In genomic region chr11:62856333-62856910, GRCh38 we compare ENCODE assay signal across 8 cellular contexts. TPM values are rescaled to one million over a fixed set of nuclear protein-coding genes. Genes with fewer than 3 reads are reported as not detected.
DNase-seq lines count a peak whose midpoint lies in the region; ATAC-seq and TF ChIP-seq lines count a peak whose summit lies in the region.

No MANE protein-coding gene starts in this region.

- intact Hi-C loops in heart left ventricle (cut with DNase I) (loop anchor here in 4 of 10 donors (2.0 to 10.0 kb wide), 3 partner anchors 70 to 462 kb away; partner anchors contain the start of genes HNRNPUL2 (in 1 of the 4), TMEM179B (in 1 of the 4) and TTC9C (in 1 of the 4)), Right ventricle myocardium inferior (cut with DNase I) (loop anchor here (5.0 kb wide), 1 partner anchor 129 kb away; the partner anchor contains the start of genes HNRNPUL2 and TTC9C)
- intact Hi-C loops in activated CD4-positive, alpha-beta memory T cell treated with anti-CD3 and anti-CD28 coated beads for 36 hours (cut with micrococcal nuclease): loop anchor here (1.0 to 2.0 kb wide), 4 partner anchors 69 to 244 kb away; partner anchors contain the start of genes EML3, HNRNPUL2, ROM1 and TMEM179B

- POLR2A ChIA-PET in activated CD4-positive, alpha-beta memory T cell treated with anti-CD3 and anti-CD28 coated beads for 36 hours (lab: Charles Lee): interaction anchor here (0.6 to 9.9 kb wide), 29 partner anchors 8 to 300 kb away, joined by 3 to 443 read pairs (median 7); partner anchors contain the start of genes B3GAT3, C11orf98, CSKMT and HNRNPUL2

- CTCF ChIA-PET in activated CD4-positive, alpha-beta memory T cell treated with anti-CD3 and anti-CD28 coated beads for 36 hours (lab: Charles Lee): interaction anchor here (0.8 to 6.0 kb wide), 9 partner anchors 16 to 432 kb away, joined by 3 to 56 read pairs (median 7); partner anchors contain the start of genes HNRNPUL2, NXF1, SLC3A2 and TMEM179B

- TF ChIP-seq POLR2A in heart left ventricle (IDR thresholded peaks at IDR 0.05): no peak

- H3K9me3 ChIP-seq in heart left ventricle (no peaks in the 10 kb centered on the region), iPS DF 6.9 (ENCODE audit: control insufficient read depth, insufficient read depth, low read length) (no peaks in the 10 kb centered on the region)

- no peaks in the 10 kb centered on the region for H3K27me3 ChIP-seq in heart left ventricle
- H3K27me3 ChIP-seq in iPS DF 6.9 (ENCODE audit: control insufficient read depth, insufficient read depth, low read length): no peaks in the 10 kb centered on the region

- H3K27me3 Mint-ChIP-seq in activated CD4-positive, alpha-beta memory T cell treated with anti-CD3 and anti-CD28 coated beads for 36 hours: peaks cover 3% of the 10 kb centered on the region
- no peaks in the 10 kb centered on the region for H3K27me3 Mint-ChIP-seq in stimulated activated memory B cell treated with anti-CD40 and anti-IgM and Interleukin-4, amounts not matched to agents 10 μg/mL and 1 μg/mL and 100 μg/mL, for 72 hours

- H3K27ac ChIP-seq in heart left ventricle: peak overlapping the region in 9 of 12 donors; percentile 14 to 88 (median 83)
- H3K27ac ChIP-seq in iPS DF 6.9 (ENCODE audit: low read length): no peak overlapping the region

- no peak for ATAC-seq in heart left ventricle
- no peak for ATAC-seq in Right ventricle myocardium inferior
- ATAC-seq in stimulated activated memory B cell treated with anti-CD40 and anti-IgM and Interleukin-4, amounts not matched to agents 10 μg/mL and 1 μg/mL and 100 μg/mL, for 72 hours: peak; percentile 2
- no peak for ATAC-seq in GM21515 (IDR thresholded peaks at IDR 0.05; ENCODE audit: unreplicated experiment)

- no peak for TF ChIP-seq CTCF in heart left ventricle (IDR thresholded peaks at IDR 0.05)

- peak overlapping the region; percentile 95 for H3K4me3 Mint-ChIP-seq in activated CD4-positive, alpha-beta memory T cell treated with anti-CD3 and anti-CD28 coated beads for 36 hours
- H3K4me3 Mint-ChIP-seq in stimulated activated memory B cell treated with anti-CD40 and anti-IgM and Interleukin-4, amounts not matched to agents 10 μg/mL and 1 μg/mL and 100 μg/mL, for 72 hours: peak overlapping the region; percentile 98

- H3K4me3 ChIP-seq in heart left ventricle: peak overlapping the region; percentile 61 to 94 (median 76)
- peak overlapping the region; percentile 45 for H3K4me3 ChIP-seq in iPS DF 6.9 (ENCODE audit: low read length)

- peaks cover 58% of the 10 kb centered on the region for H3K36me3 Mint-ChIP-seq in activated CD4-positive, alpha-beta memory T cell treated with anti-CD3 and anti-CD28 coated beads for 36 hours
- H3K36me3 Mint-ChIP-seq in stimulated activated memory B cell treated with anti-CD40 and anti-IgM and Interleukin-4, amounts not matched to agents 10 μg/mL and 1 μg/mL and 100 μg/mL, for 72 hours: peaks cover 39% of the 10 kb centered on the region

- H3K4me1 Mint-ChIP-seq in activated CD4-positive, alpha-beta memory T cell treated with anti-CD3 and anti-CD28 coated beads for 36 hours (ENCODE audit: low read depth): peaks cover 62% of the 10 kb centered on the region
- H3K4me1 Mint-ChIP-seq in stimulated activated memory B cell treated with anti-CD40 and anti-IgM and Interleukin-4, amounts not matched to agents 10 μg/mL and 1 μg/mL and 100 μg/mL, for 72 hours: peaks cover 72% of the 10 kb centered on the region

- H3K36me3 ChIP-seq in heart left ventricle (peaks cover 3 to 36% (median 29%) of the 10 kb centered on the region in 9 donors), iPS DF 6.9 (ENCODE audit: control insufficient read depth, insufficient read depth, low read length) (peaks cover 32% of the 10 kb centered on the region; the same call in 1 of the 2 replicates)

- H3K4me1 ChIP-seq in heart left ventricle (peaks cover 5 to 54% (median 25%) of the 10 kb centered on the region in 12 donors), iPS DF 6.9 (ENCODE audit: control insufficient read depth, insufficient read depth, low read length) (no peaks in the 10 kb centered on the region; the same call in 1 of the 2 replicates)

- DNase-seq in heart left ventricle (no peak), Right ventricle myocardium inferior (ENCODE audit: missing footprints) (no peak), iPS DF 6.9 (ENCODE audit: low read depth, low spot score) (no peak), NCI-H2196 treated with DMSO at 0.1 percent for 48 hours (lab: John Stamatoyannopoulos, UW; ENCODE audit: unreplicated experiment) (no peak), COLO668 (lab: John Stamatoyannopoulos, UW; ENCODE audit: unreplicated experiment) (no peak)
- no peak for DNase-seq in activated CD4-positive, alpha-beta memory T cell treated with anti-CD3 and anti-CD28 coated beads for 36 hours

- WGBS in heart left ventricle, 4 donors: 8 to 22% (median 10%) methylated on average over 12 to 20 of the region's 20 CpGs
- WGBS in iPS DF 6.9 (ENCODE audit: insufficient coverage, insufficient read length): no CpG with 5 or more reads among the region's 20 CpGs

- H3K9me3 Mint-ChIP-seq in activated CD4-positive, alpha-beta memory T cell treated with anti-CD3 and anti-CD28 coated beads for 36 hours: no peaks in the 10 kb centered on the region
- no peaks in the 10 kb centered on the region for H3K9me3 Mint-ChIP-seq in stimulated activated memory B cell treated with anti-CD40 and anti-IgM and Interleukin-4, amounts not matched to agents 10 μg/mL and 1 μg/mL and 100 μg/mL, for 72 hours

- H3K27ac Mint-ChIP-seq in activated CD4-positive, alpha-beta memory T cell treated with anti-CD3 and anti-CD28 coated beads for 36 hours: peak overlapping the region; percentile 94
- peak overlapping the region; percentile 93 for H3K27ac Mint-ChIP-seq in stimulated activated memory B cell treated with anti-CD40 and anti-IgM and Interleukin-4, amounts not matched to agents 10 μg/mL and 1 μg/mL and 100 μg/mL, for 72 hours

RNA-seq across cellular contexts. Expression of gene WDR74, which starts 17.0 kb away (rescaled TPM):
- total RNA-seq in heart left ventricle: 10 to 100 TPM; 19.2 to 36.6 (median 24.8) TPM
- polyA plus RNA-seq in heart left ventricle: 10 to 100 TPM; 28.7 to 70.6 TPM
- total RNA-seq in Right ventricle myocardium inferior: 25.4 TPM
- total RNA-seq in activated CD4-positive, alpha-beta memory T cell treated with anti-CD3 and anti-CD28 coated beads for 36 hours: 10 to 100 TPM; 72.6 to 73.0 TPM

RNA-seq across cellular contexts. Expression of gene TEX54, which starts 23.8 kb away (rescaled TPM):
- total RNA-seq in heart left ventricle (not detected), Right ventricle myocardium inferior (not detected)
- not detected for polyA plus RNA-seq in heart left ventricle
- total RNA-seq in activated CD4-positive, alpha-beta memory T cell treated with anti-CD3 and anti-CD28 coated beads for 36 hours: under 1 TPM in 1 of 2 experiments, not detected in 1; 0.53 TPM

RNA-seq across cellular contexts. Expression of gene SLC3A2, which starts 24.3 kb away (rescaled TPM):
- total RNA-seq in heart left ventricle (10 to 100 TPM; 26.6 to 76.0 (median 59.1) TPM), Right ventricle myocardium inferior (39.7 TPM)
- polyA plus RNA-seq in heart left ventricle: 100 to 1,000 TPM in 1 of 2 donors, 10 to 100 TPM in 1; 27.1 to 103 TPM
- 100 to 1,000 TPM; 309 to 314 TPM for total RNA-seq in activated CD4-positive, alpha-beta memory T cell treated with anti-CD3 and anti-CD28 coated beads for 36 hours

RNA-seq across cellular contexts. Expression of gene STX5, which starts 24.6 kb away (rescaled TPM):
- total RNA-seq in heart left ventricle: 10 to 100 TPM; 16.2 to 26.8 (median 18.9) TPM
- polyA plus RNA-seq in heart left ventricle: 10 to 100 TPM in 1 of 2 donors, 1 to 10 TPM in 1; 8.6 to 36.1 TPM
- 18.5 TPM for total RNA-seq in Right ventricle myocardium inferior
- 10 to 100 TPM; 24.6 to 29.2 TPM for total RNA-seq in activated CD4-positive, alpha-beta memory T cell treated with anti-CD3 and anti-CD28 coated beads for 36 hours

RNA-seq across cellular contexts. Expression of gene NXF1, which starts 51.2 kb away (rescaled TPM):
- total RNA-seq in heart left ventricle (10 to 100 TPM; 28.5 to 51.7 (median 34.1) TPM), Right ventricle myocardium inferior (42.7 TPM)
- polyA plus RNA-seq in heart left ventricle: 10 to 100 TPM; 40.7 to 63.4 TPM
- total RNA-seq in activated CD4-positive, alpha-beta memory T cell treated with anti-CD3 and anti-CD28 coated beads for 36 hours: 10 to 100 TPM; 70.8 to 83.6 TPM
